Comparison of ENCODE assay signal across 7 cellular contexts in the genomic region with DNA sequence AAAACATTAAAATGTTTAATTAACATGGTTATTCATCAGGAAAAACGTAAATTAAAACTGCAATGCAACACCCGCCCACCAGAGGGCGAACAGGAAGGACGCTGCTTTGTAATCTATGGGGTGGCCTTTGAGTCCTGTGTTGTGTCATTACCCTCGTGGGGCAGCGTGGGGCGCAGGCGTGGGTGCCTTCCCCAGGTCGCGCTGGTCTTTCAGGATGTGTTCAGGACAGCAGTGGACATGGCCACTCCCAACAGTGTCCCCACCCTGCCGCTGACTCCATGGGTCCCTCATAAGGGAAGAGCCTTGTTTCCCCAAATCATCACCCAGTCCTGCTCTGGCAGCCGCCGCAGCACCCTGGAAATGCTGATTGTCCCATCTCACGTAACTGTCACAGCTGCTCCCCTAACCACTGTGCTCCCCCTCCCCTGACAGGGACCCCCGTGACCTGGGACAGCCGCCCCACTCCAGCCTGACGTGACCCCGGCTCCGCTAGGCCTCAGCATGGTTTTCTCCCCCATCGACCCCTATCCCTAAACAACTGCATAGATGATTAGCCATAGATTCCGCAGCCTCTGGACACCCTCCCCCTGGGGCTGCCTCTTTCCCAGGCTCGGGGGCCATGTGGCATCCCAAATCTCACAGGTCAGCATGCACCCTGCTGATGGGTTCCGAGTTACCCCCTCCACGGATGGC. TPM values are rescaled to one million over a fixed set of nuclear protein-coding genes. Genes with fewer than 3 reads are reported as not detected.
DNase-seq lines count a peak whose midpoint lies in the region; ATAC-seq, FAIRE-seq and TF ChIP-seq lines count a peak whose summit lies in the region.

No MANE protein-coding gene starts in this region.

- no peaks in the 10 kb centered on the region for H3K9me3 ChIP-seq in endothelial cell of umbilical vein (replicated peaks; ENCODE audit: control insufficient read depth, insufficient read depth, low read length)

- H3K4me1 ChIP-seq in endothelial cell of umbilical vein (ENCODE audit: control insufficient read depth, extremely low read depth, insufficient read depth, low read length), result no peaks in the 10 kb centered on the region

- no peak overlapping the region for H3K9ac ChIP-seq in endothelial cell of umbilical vein (replicated peaks; ENCODE audit: extremely low read depth, insufficient read depth, low read length)

- H4K20me1 ChIP-seq in endothelial cell of umbilical vein (replicated peaks; ENCODE audit: control insufficient read depth, extremely low read depth, insufficient read depth, low read length), result no peaks in the 10 kb centered on the region

- dilution Hi-C loops in endothelial cell of umbilical vein (cut with MboI; ENCODE audit: extremely low pct_ligation_motif_present, low sequenced_read_pairs), result no loop called here

- peak; percentile 74 for TF ChIP-seq CTCF in GM12874 (IDR thresholded peaks at IDR 0.05; ENCODE audit: insufficient read depth, low read depth, low read length)
- TF ChIP-seq CTCF in endothelial cell of umbilical vein (IDR thresholded peaks at IDR 0.05; ENCODE audit: extremely low read depth in 1 of 2, insufficient read depth in 1 of 2, low read depth in 1 of 2, low read length in 2 of 2), result peak; percentile 71 to 72

- no peaks in the 10 kb centered on the region for H3K4me1 Mint-ChIP-seq in activated CD4-positive, alpha-beta memory T cell treated with anti-CD3 and anti-CD28 coated beads, Interleukin-2, amount 10 ng/mL, durations not matched to agents 7 days and 5 days
- H3K4me1 Mint-ChIP-seq in natural killer cell treated with Interleukin-12 subunit alpha and Interleukin-12 subunit beta and Interleukin-15 and Interleukin-18, amount 100 ng/mL, for 72 hours (ENCODE audit: low read depth in 2 of 2), result peaks cover 0 to 3% of the 10 kb centered on the region in 2 donors

- H3K36me3 ChIP-seq in endothelial cell of umbilical vein (ENCODE audit: control insufficient read depth in 2 of 2, extremely low read depth in 1 of 2, insufficient read depth in 2 of 2, low read length in 2 of 2), result no peaks in the 10 kb centered on the region

- peaks cover 6% of the 10 kb centered on the region in 2 experiments for H3K27me3 ChIP-seq in endothelial cell of umbilical vein (ENCODE audit: control insufficient read depth in 2 of 2, insufficient read depth in 2 of 2, low read length in 2 of 2)

- H3K27ac Mint-ChIP-seq in activated CD4-positive, alpha-beta memory T cell treated with anti-CD3 and anti-CD28 coated beads, Interleukin-2, amount 10 ng/mL, durations not matched to agents 7 days and 5 days, result no peak overlapping the region
- H3K27ac Mint-ChIP-seq in natural killer cell treated with Interleukin-12 subunit alpha and Interleukin-12 subunit beta and Interleukin-15 and Interleukin-18, amount 100 ng/mL, for 72 hours, result no peak overlapping the region

- CTCF ChIA-PET in activated CD4-positive, alpha-beta memory T cell treated with anti-CD3 and anti-CD28 coated beads, Interleukin-2, amount 10 ng/mL, durations not matched to agents 7 days and 5 days (lab: Charles Lee), result interaction anchor here (0.7 to 1.1 kb wide), 4 partner anchors 8 to 1896 kb away, joined by 3 to 4 read pairs (median 4); no protein-coding TSS in a partner anchor
- CTCF ChIA-PET in endothelial cell of umbilical vein (lab: Charles Lee), result interaction anchor here (0.6 to 1.7 kb wide), 13 partner anchors 7 to 353 kb away, joined by 3 to 7 read pairs (median 3); no protein-coding TSS in a partner anchor

- POLR2A ChIA-PET in activated CD4-positive, alpha-beta memory T cell treated with anti-CD3 and anti-CD28 coated beads, Interleukin-2, amount 10 ng/mL, durations not matched to agents 7 days and 5 days (lab: Charles Lee), result no interaction called here
- POLR2A ChIA-PET in endothelial cell of umbilical vein (lab: Charles Lee), result no interaction called here

- no peak overlapping the region for H3K4me3 Mint-ChIP-seq in activated CD4-positive, alpha-beta memory T cell treated with anti-CD3 and anti-CD28 coated beads, Interleukin-2, amount 10 ng/mL, durations not matched to agents 7 days and 5 days
- no peak overlapping the region for H3K4me3 Mint-ChIP-seq in natural killer cell treated with Interleukin-12 subunit alpha and Interleukin-12 subunit beta and Interleukin-15 and Interleukin-18, amount 100 ng/mL, for 72 hours

- H3K4me3 ChIP-seq in endothelial cell of umbilical vein (replicated peaks in 1 of 3; ENCODE audit: insufficient read depth in 1 of 3, low read depth in 1 of 3, low read length in 3 of 3), result no peak overlapping the region

- BruUV-seq in endothelial cell of umbilical vein (replicated peaks; lab: Mats Ljungman, UMichigan), result no TSS peak

- no peak overlapping the region for H3K27ac ChIP-seq in endothelial cell of umbilical vein (ENCODE audit: insufficient read depth, low read depth, low read length)

- peak; percentile 76 for DNase-seq in NAMALWA (ENCODE audit: low spot score)
- DNase-seq in activated CD4-positive, alpha-beta memory T cell treated with anti-CD3 and anti-CD28 coated beads, Interleukin-2, amount 10 ng/mL, durations not matched to agents 7 days and 5 days, result peak; percentile 58
- peak; percentile 46 for DNase-seq in endothelial cell of umbilical vein (ENCODE audit: low read depth, low spot score)
- peak; percentile 61 for DNase-seq in natural killer cell treated with Interleukin-12 subunit alpha and Interleukin-12 subunit beta and Interleukin-15 and Interleukin-18, amount 100 ng/mL, for 72 hours (ENCODE audit: low spot score)
- peak; percentile 7 for DNase-seq in stromal cell of bone marrow (ENCODE audit: low read depth)

- no peaks in the 10 kb centered on the region for H3K79me2 ChIP-seq in endothelial cell of umbilical vein (ENCODE audit: control insufficient read depth, insufficient read depth, low read length)

- H2AFZ ChIP-seq in endothelial cell of umbilical vein (ENCODE audit: low read depth, low read length), result no peak overlapping the region

- H3K9me1 ChIP-seq in endothelial cell of umbilical vein (replicated peaks; ENCODE audit: control insufficient read depth, extremely low read depth, insufficient read depth, low read length), result no peaks in the 10 kb centered on the region

- H3K4me2 ChIP-seq in endothelial cell of umbilical vein (ENCODE audit: insufficient read depth, low read length), result no peak overlapping the region

- FAIRE-seq in endothelial cell of umbilical vein (lab: Jason Lieb, UNC), result peak; percentile 42

- no peaks in the 10 kb centered on the region for H3K9me3 Mint-ChIP-seq in activated CD4-positive, alpha-beta memory T cell treated with anti-CD3 and anti-CD28 coated beads, Interleukin-2, amount 10 ng/mL, durations not matched to agents 7 days and 5 days
- no peaks in the 10 kb centered on the region for H3K9me3 Mint-ChIP-seq in natural killer cell treated with Interleukin-12 subunit alpha and Interleukin-12 subunit beta and Interleukin-15 and Interleukin-18, amount 100 ng/mL, for 72 hours

- intact Hi-C loops in endothelial cell of umbilical vein (cut with micrococcal nuclease), result loop anchor here (1.0 to 10.0 kb wide), 8 partner anchors 99 to 682 kb away; partner anchors contain the start of genes KCNT1, MRPS2, OLFM1 and UBAC1

- ATAC-seq in natural killer cell treated with Interleukin-12 subunit alpha and Interleukin-12 subunit beta and Interleukin-15 and Interleukin-18, amount 100 ng/mL, for 72 hours, result peak in 1 of 2 donors; percentile 55
- ATAC-seq in GM18519 (IDR thresholded peaks at IDR 0.05; ENCODE audit: low FRiP score, unreplicated experiment), result no peak

- H3K36me3 Mint-ChIP-seq in activated CD4-positive, alpha-beta memory T cell treated with anti-CD3 and anti-CD28 coated beads, Interleukin-2, amount 10 ng/mL, durations not matched to agents 7 days and 5 days (ENCODE audit: low read depth), result no peaks in the 10 kb centered on the region
- H3K36me3 Mint-ChIP-seq in natural killer cell treated with Interleukin-12 subunit alpha and Interleukin-12 subunit beta and Interleukin-15 and Interleukin-18, amount 100 ng/mL, for 72 hours, result no peaks in the 10 kb centered on the region

- peaks cover 15% of the 10 kb centered on the region for H3K27me3 Mint-ChIP-seq in activated CD4-positive, alpha-beta memory T cell treated with anti-CD3 and anti-CD28 coated beads, Interleukin-2, amount 10 ng/mL, durations not matched to agents 7 days and 5 days
- peaks cover 15 to 22% of the 10 kb centered on the region in 2 donors for H3K27me3 Mint-ChIP-seq in natural killer cell treated with Interleukin-12 subunit alpha and Interleukin-12 subunit beta and Interleukin-15 and Interleukin-18, amount 100 ng/mL, for 72 hours

- TF ChIP-seq POLR2A in endothelial cell of umbilical vein (IDR thresholded peaks at IDR 0.05; ENCODE audit: low read depth, low read length), result no peak

RNA-seq across cellular contexts. Expression of gene GLT6D1, which starts 36.4 kb away (rescaled TPM):
- not detected for total RNA-seq in activated CD4-positive, alpha-beta memory T cell treated with anti-CD3 and anti-CD28 coated beads, Interleukin-2, amount 10 ng/mL, durations not matched to agents 7 days and 5 days
- not detected in 2 replicates for total RNA-seq in endothelial cell of umbilical vein
- polyA plus RNA-seq in endothelial cell of umbilical vein, result not detected in 2 replicates
- polyA plus RNA-seq in endothelial cell of umbilical vein (2011; cell fraction: cytosol; rRNA removed), result not detected in 2 replicates
- not detected in 2 replicates for polyA plus RNA-seq in endothelial cell of umbilical vein (2011; cell fraction: nucleus; rRNA removed)
- polyA plus RNA-seq in endothelial cell of umbilical vein (2012), result not detected in 2 replicates
- polyA minus RNA-seq in endothelial cell of umbilical vein, result not detected in 2 replicates
- not detected for polyA minus RNA-seq in endothelial cell of umbilical vein (2011; cell fraction: cytosol; rRNA and poly(A)+ RNA removed)
- not detected in 2 replicates for polyA minus RNA-seq in endothelial cell of umbilical vein (2011; cell fraction: nucleus; rRNA and poly(A)+ RNA removed)
- total RNA-seq in natural killer cell treated with Interleukin-12 subunit alpha and Interleukin-12 subunit beta and Interleukin-15 and Interleukin-18, amount 100 ng/mL, for 72 hours, result not detected

RNA-seq across cellular contexts. Expression of gene PAEP, which starts 41.4 kb away (rescaled TPM):
- not detected for total RNA-seq in activated CD4-positive, alpha-beta memory T cell treated with anti-CD3 and anti-CD28 coated beads, Interleukin-2, amount 10 ng/mL, durations not matched to agents 7 days and 5 days
- not detected in 2 replicates for total RNA-seq in endothelial cell of umbilical vein
- polyA plus RNA-seq in endothelial cell of umbilical vein, result not detected in 2 replicates
- not detected in 2 replicates for polyA plus RNA-seq in endothelial cell of umbilical vein (2011; cell fraction: cytosol; rRNA removed)
- not detected in 2 replicates for polyA plus RNA-seq in endothelial cell of umbilical vein (2011; cell fraction: nucleus; rRNA removed)
- not detected in 2 replicates for polyA plus RNA-seq in endothelial cell of umbilical vein (2012)
- polyA minus RNA-seq in endothelial cell of umbilical vein, result not detected in 2 replicates
- not detected for polyA minus RNA-seq in endothelial cell of umbilical vein (2011; cell fraction: cytosol; rRNA and poly(A)+ RNA removed)
- polyA minus RNA-seq in endothelial cell of umbilical vein (2011; cell fraction: nucleus; rRNA and poly(A)+ RNA removed), result not detected in 2 replicates
- total RNA-seq in natural killer cell treated with Interleukin-12 subunit alpha and Interleukin-12 subunit beta and Interleukin-15 and Interleukin-18, amount 100 ng/mL, for 72 hours, result not detected

RNA-seq across cellular contexts. Expression of gene OBP2A, which starts 57.0 kb away (rescaled TPM):
- not detected for total RNA-seq in activated CD4-positive, alpha-beta memory T cell treated with anti-CD3 and anti-CD28 coated beads, Interleukin-2, amount 10 ng/mL, durations not matched to agents 7 days and 5 days
- not detected in 2 replicates for total RNA-seq in endothelial cell of umbilical vein
- polyA plus RNA-seq in endothelial cell of umbilical vein, result not detected in 2 replicates
- polyA plus RNA-seq in endothelial cell of umbilical vein (2011; cell fraction: cytosol; rRNA removed), result not detected in 2 replicates
- not detected in 2 replicates for polyA plus RNA-seq in endothelial cell of umbilical vein (2011; cell fraction: nucleus; rRNA removed)
- not detected in 2 replicates for polyA plus RNA-seq in endothelial cell of umbilical vein (2012)
- polyA minus RNA-seq in endothelial cell of umbilical vein, result not detected in 2 replicates
- polyA minus RNA-seq in endothelial cell of umbilical vein (2011; cell fraction: cytosol; rRNA and poly(A)+ RNA removed), result not detected
- polyA minus RNA-seq in endothelial cell of umbilical vein (2011; cell fraction: nucleus; rRNA and poly(A)+ RNA removed), result not detected in 2 replicates
- total RNA-seq in natural killer cell treated with Interleukin-12 subunit alpha and Interleukin-12 subunit beta and Interleukin-15 and Interleukin-18, amount 100 ng/mL, for 72 hours, result not detected

Comparison
In these comparisons a context has a peak if more than half of its experiments do, and no peak if none do; other contexts are left out.
1. DNase-seq: peak in every context shown above with its lines; median percentile 76 in NAMALWA; 61 in natural killer cell treated with Interleukin-12 subunit alpha and Interleukin-12 subunit beta and Interleukin-15 and Interleukin-18, amount 100 ng/mL, for 72 hours; 58 in activated CD4-positive, alpha-beta memory T cell treated with anti-CD3 and anti-CD28 coated beads, Interleukin-2, amount 10 ng/mL, durations not matched to agents 7 days and 5 days; 46 in endothelial cell of umbilical vein; 7 in stromal cell of bone marrow.